In genomic region chr7:128389085-128389814, GRCh38 we compare ENCODE assay signal across 1 cellular context.
TF ChIP-seq lines count a peak whose summit lies in the region.

No MANE protein-coding gene starts in this region.

TF ChIP-seq in SK-N-SH treated with all-trans-retinoic acid at 6 μM for 48 hours, 23 proteins besides CTCF, POLR2A, EP300 and RAD21 (continued from another document):
- TF ChIP-seq ZC3H10 (CRISPR knock-in tag; IDR thresholded peaks at IDR 0.05) (no peak), GLIS3 (CRISPR knock-in tag; IDR thresholded peaks at IDR 0.05) (no peak), PATZ1 (CRISPR knock-in tag; IDR thresholded peaks at IDR 0.05; ENCODE audit: borderline replicate concordance) (no peak), POU6F1 (CRISPR knock-in tag; IDR thresholded peaks at IDR 0.05; ENCODE audit: borderline replicate concordance, low read depth) (no peak), TCF4 (CRISPR knock-in tag; IDR thresholded peaks at IDR 0.05; ENCODE audit: borderline replicate concordance) (no peak), TOX (CRISPR knock-in tag; IDR thresholded peaks at IDR 0.05; ENCODE audit: borderline replicate concordance) (no peak), SNAI2 (CRISPR knock-in tag; IDR thresholded peaks at IDR 0.05) (no peak), ZNF565 (CRISPR knock-in tag; conservative IDR thresholded peaks at IDR 0.05; ENCODE audit: low read depth) (no peak)
- TF ChIP-seq, protein P1, sequence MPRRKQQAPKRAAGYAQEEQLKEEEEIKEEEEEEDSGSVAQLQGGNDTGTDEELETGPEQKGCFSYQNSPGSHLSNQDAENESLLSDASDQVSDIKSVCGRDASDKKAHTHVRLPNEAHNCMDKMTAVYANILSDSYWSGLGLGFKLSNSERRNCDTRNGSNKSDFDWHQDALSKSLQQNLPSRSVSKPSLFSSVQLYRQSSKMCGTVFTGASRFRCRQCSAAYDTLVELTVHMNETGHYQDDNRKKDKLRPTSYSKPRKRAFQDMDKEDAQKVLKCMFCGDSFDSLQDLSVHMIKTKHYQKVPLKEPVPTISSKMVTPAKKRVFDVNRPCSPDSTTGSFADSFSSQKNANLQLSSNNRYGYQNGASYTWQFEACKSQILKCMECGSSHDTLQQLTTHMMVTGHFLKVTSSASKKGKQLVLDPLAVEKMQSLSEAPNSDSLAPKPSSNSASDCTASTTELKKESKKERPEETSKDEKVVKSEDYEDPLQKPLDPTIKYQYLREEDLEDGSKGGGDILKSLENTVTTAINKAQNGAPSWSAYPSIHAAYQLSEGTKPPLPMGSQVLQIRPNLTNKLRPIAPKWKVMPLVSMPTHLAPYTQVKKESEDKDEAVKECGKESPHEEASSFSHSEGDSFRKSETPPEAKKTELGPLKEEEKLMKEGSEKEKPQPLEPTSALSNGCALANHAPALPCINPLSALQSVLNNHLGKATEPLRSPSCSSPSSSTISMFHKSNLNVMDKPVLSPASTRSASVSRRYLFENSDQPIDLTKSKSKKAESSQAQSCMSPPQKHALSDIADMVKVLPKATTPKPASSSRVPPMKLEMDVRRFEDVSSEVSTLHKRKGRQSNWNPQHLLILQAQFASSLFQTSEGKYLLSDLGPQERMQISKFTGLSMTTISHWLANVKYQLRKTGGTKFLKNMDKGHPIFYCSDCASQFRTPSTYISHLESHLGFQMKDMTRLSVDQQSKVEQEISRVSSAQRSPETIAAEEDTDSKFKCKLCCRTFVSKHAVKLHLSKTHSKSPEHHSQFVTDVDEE (CRISPR knock-in tag; IDR thresholded peaks at IDR 0.05) = no peak
